ENCODE assay signal across 8 cellular contexts in genomic region chr11:67468509-67468834, GRCh38. TPM values are rescaled to one million over a fixed set of nuclear protein-coding genes. Genes with fewer than 3 reads are reported as not detected.
DNase-seq lines count a peak whose midpoint lies in the region; ATAC-seq, FAIRE-seq and TF ChIP-seq lines count a peak whose summit lies in the region.

No MANE protein-coding gene starts in this region.

- no peaks in the 10 kb centered on the region for H3K27me3 Mint-ChIP-seq in natural killer cell treated with Interleukin-12 subunit alpha and Interleukin-12 subunit beta and Interleukin-15 and Interleukin-18, amount 100 ng/mL, for 72 hours

- H3K4me1 Mint-ChIP-seq in natural killer cell treated with Interleukin-12 subunit alpha and Interleukin-12 subunit beta and Interleukin-15 and Interleukin-18, amount 100 ng/mL, for 72 hours (ENCODE audit: low read depth in 2 of 2), result peaks cover 12 to 14% of the 10 kb centered on the region in 2 donors

- H3K36me3 Mint-ChIP-seq in natural killer cell treated with Interleukin-12 subunit alpha and Interleukin-12 subunit beta and Interleukin-15 and Interleukin-18, amount 100 ng/mL, for 72 hours, result no peaks in the 10 kb centered on the region

- peaks cover 18% of the 10 kb centered on the region for H3K4me1 ChIP-seq in colonic mucosa

- H3K27me3 ChIP-seq in colonic mucosa, result no peaks in the 10 kb centered on the region

- peak overlapping the region; percentile 60 to 85 for H3K27ac Mint-ChIP-seq in natural killer cell treated with Interleukin-12 subunit alpha and Interleukin-12 subunit beta and Interleukin-15 and Interleukin-18, amount 100 ng/mL, for 72 hours

- H3K9me3 ChIP-seq in colonic mucosa, result no peaks in the 10 kb centered on the region

- peak overlapping the region; percentile 97 for H3K4me3 ChIP-seq in colonic mucosa

- peak overlapping the region; percentile 75 to 94 for H3K9ac ChIP-seq in colonic mucosa (ENCODE audit: low read depth in 2 of 2, low read length in 2 of 2)

- H3K9me3 Mint-ChIP-seq in natural killer cell treated with Interleukin-12 subunit alpha and Interleukin-12 subunit beta and Interleukin-15 and Interleukin-18, amount 100 ng/mL, for 72 hours, result no peaks in the 10 kb centered on the region

- peak overlapping the region; percentile 87 for H3K4me3 Mint-ChIP-seq in natural killer cell treated with Interleukin-12 subunit alpha and Interleukin-12 subunit beta and Interleukin-15 and Interleukin-18, amount 100 ng/mL, for 72 hours

- no peak for TF ChIP-seq CTCF in colonic mucosa (IDR thresholded peaks at IDR 0.05)

- FAIRE-seq in GM12892 (lab: Jason Lieb, UNC), result no peak

- no peak for TF ChIP-seq POLR2A in GM12892 (IDR thresholded peaks at IDR 0.05; ENCODE audit: low read depth, low read length)

- no peaks in the 10 kb centered on the region for H3K36me3 ChIP-seq in colonic mucosa

- DNase-seq in NAMALWA (ENCODE audit: low spot score), result peak; percentile 41
- peak; percentile 61 for DNase-seq in colonic mucosa
- no peak for DNase-seq in natural killer cell treated with Interleukin-12 subunit alpha and Interleukin-12 subunit beta and Interleukin-15 and Interleukin-18, amount 100 ng/mL, for 72 hours (ENCODE audit: low spot score)
- no peak for DNase-seq in globus pallidus (ENCODE audit: low spot score)
- no peak for DNase-seq in mucosa of gallbladder (ENCODE audit: low spot score)
- DNase-seq in GM12892 (ENCODE audit: insufficient read length), result no peak
- DNase-seq in hepatic stellate cell (ENCODE audit: low spot score), result no peak

- intact Hi-C loops in colonic mucosa (cut with DNase I), result no loop called here

- ATAC-seq in GM19035 (IDR thresholded peaks at IDR 0.05; ENCODE audit: unreplicated experiment), result peak; percentile 17
- ATAC-seq in natural killer cell treated with Interleukin-12 subunit alpha and Interleukin-12 subunit beta and Interleukin-15 and Interleukin-18, amount 100 ng/mL, for 72 hours, result no peak

- peak overlapping the region; percentile 90 for H3K27ac ChIP-seq in colonic mucosa

RNA-seq across cellular contexts. Expression of gene TMEM134, which starts 0.6 kb away (rescaled TPM):
- total RNA-seq in colonic mucosa (10 to 100 TPM; 50.1 to 59.5 TPM), mucosa of gallbladder (75.1 TPM)
- total RNA-seq in natural killer cell treated with Interleukin-12 subunit alpha and Interleukin-12 subunit beta and Interleukin-15 and Interleukin-18, amount 100 ng/mL, for 72 hours, result 10 to 100 TPM; 30.7 to 39.1 TPM
- 28.4 TPM for polyA plus RNA-seq in GM12892 (2012; ENCODE audit: missing spikeins)

RNA-seq across cellular contexts. Expression of gene CABP4, which starts 13.3 kb away (rescaled TPM):
- under 1 TPM; 0.20 to 0.53 TPM for total RNA-seq in colonic mucosa
- 1 to 10 TPM; 1.4 to 2.2 TPM for total RNA-seq in natural killer cell treated with Interleukin-12 subunit alpha and Interleukin-12 subunit beta and Interleukin-15 and Interleukin-18, amount 100 ng/mL, for 72 hours
- total RNA-seq in mucosa of gallbladder, result 3.8 TPM
- polyA plus RNA-seq in GM12892 (2012; ENCODE audit: missing spikeins), result 0.59 TPM

RNA-seq across cellular contexts. Expression of gene AIP, which starts 14.4 kb away (rescaled TPM):
- 10 to 100 TPM; 45.3 to 57.9 TPM for total RNA-seq in colonic mucosa
- total RNA-seq in natural killer cell treated with Interleukin-12 subunit alpha and Interleukin-12 subunit beta and Interleukin-15 and Interleukin-18, amount 100 ng/mL, for 72 hours, result 100 to 1,000 TPM; 120 to 140 TPM
- total RNA-seq in mucosa of gallbladder, result 94.2 TPM
- 96.4 TPM for polyA plus RNA-seq in GM12892 (2012; ENCODE audit: missing spikeins)

RNA-seq across cellular contexts. Expression of gene GPR152, which starts 15.9 kb away (rescaled TPM):
- total RNA-seq in colonic mucosa, result not detected
- not detected for total RNA-seq in natural killer cell treated with Interleukin-12 subunit alpha and Interleukin-12 subunit beta and Interleukin-15 and Interleukin-18, amount 100 ng/mL, for 72 hours
- total RNA-seq in mucosa of gallbladder, result not detected
- 0.19 TPM for polyA plus RNA-seq in GM12892 (2012; ENCODE audit: missing spikeins)

RNA-seq across cellular contexts. Expression of gene CORO1B, which starts 25.2 kb away (rescaled TPM):
- 100 to 1,000 TPM; 213 to 243 TPM for total RNA-seq in colonic mucosa
- 10 to 100 TPM; 24.1 to 29.0 TPM for total RNA-seq in natural killer cell treated with Interleukin-12 subunit alpha and Interleukin-12 subunit beta and Interleukin-15 and Interleukin-18, amount 100 ng/mL, for 72 hours
- 181 TPM for total RNA-seq in mucosa of gallbladder
- polyA plus RNA-seq in GM12892 (2012; ENCODE audit: missing spikeins), result 18.3 TPM

Comparison
In these comparisons a context has a peak if more than half of its experiments do, and no peak if none do; other contexts are left out.
1. DNase-seq: peak in NAMALWA (single experiment) and colonic mucosa (single experiment); none in natural killer cell treated with Interleukin-12 subunit alpha and Interleukin-12 subunit beta and Interleukin-15 and Interleukin-18, amount 100 ng/mL, for 72 hours (single experiment), globus pallidus (single experiment), mucosa of gallbladder (single experiment), GM12892 (single experiment) and hepatic stellate cell (single experiment).